Comparison of ENCODE assay signal across 6 cellular contexts in the genomic region with DNA sequence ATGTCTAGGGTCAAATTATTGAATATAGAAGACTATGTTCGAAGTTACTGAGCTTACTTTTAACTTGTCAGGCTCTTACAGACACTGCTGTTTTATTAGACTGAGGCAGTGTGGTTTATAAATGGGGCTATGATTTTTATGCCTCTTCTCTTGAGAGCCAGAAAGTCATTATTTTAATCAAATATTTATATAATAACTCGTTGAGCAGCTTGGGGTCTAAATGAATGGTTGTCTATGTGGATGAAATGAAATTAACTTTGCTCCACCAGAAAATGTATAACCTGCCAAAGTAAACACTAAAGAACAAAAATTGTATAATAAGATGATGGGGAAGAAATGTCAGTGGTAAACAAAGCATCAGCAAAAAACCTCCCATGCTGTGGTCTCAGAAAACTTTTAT.
"Had no signal": no experiment of that assay in that cellular context is flagged by ENCODE, and none has a peak within 500 bp of the region (broad histone marks: within the 10 kb centered on the region; RNA-seq: fewer than 3 reads in every experiment).

No MANE protein-coding gene starts in this region.

- ATAC-seq: GM23338, HCT116, K562 had no signal

- DNase-seq: H7, HFFc6, IMR-90 had no signal
